1 cellular context compared by ENCODE assay signal in the genomic region with DNA sequence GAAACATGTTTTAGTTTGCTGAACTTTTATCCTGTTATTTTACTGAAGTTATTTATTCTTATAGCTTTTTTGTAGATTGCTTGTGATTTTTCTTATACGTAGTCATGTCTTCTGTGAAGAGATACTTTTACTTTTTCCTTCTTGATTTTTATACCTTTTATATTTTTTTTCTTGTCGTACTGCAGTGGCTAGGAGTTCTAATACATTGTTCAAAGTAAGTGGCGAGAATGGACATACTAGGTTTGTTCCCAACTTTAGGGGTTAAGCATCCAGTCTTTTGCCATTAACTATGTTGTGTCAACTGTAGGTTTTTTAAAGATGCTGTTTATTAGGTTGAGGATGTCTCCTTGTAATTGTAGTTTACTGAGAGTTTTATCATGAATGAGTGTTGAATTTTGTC.
TF ChIP-seq lines count a peak whose summit lies in the region.

No MANE protein-coding gene starts in this region.

TF ChIP-seq in K562, 482 proteins besides CTCF, POLR2A, EP300 and RAD21 (continued from another document):
- no peak for TF ChIP-seq BACH1 (tag; IDR thresholded peaks at IDR 0.05)
- TF ChIP-seq POLR2H (tag; IDR thresholded peaks at IDR 0.05; ENCODE audit: low read depth) = 0 out of 2 replicates have a peak, but pooled peaks have one; percentile 13
- TF ChIP-seq BCOR (IDR thresholded peaks at IDR 0.05) = 0 out of 2 replicates have a peak, but pooled peaks have one; percentile 19
